Comparison of ENCODE assay signal across 29 cellular contexts in the genomic region with DNA sequence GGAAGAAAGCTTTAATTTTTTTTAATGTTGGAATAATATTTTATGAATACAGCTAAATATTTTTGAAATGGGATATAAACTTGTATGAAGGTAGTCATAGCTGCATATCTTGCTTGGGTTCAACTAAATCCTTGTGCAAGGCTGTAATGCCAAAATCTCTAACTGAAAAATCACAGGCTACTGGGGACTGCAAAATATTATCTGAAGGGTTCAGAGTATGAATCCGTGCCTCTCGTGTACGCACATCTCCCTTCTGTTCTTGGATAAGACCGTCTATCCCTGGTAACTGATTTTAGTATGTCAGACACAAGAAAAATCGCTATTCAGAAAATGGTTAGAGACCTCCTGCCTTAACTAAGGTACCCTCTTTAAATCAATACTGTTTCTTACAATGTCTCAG.
"Had no signal": no experiment of that assay in that cellular context is flagged by ENCODE, and none has a peak within 500 bp of the region (broad histone marks: within the 10 kb centered on the region; RNA-seq: fewer than 3 reads in every experiment).

No MANE protein-coding gene starts in this region.

- H3K27me3 ChIP-seq: neutrophil, pancreas, right lobe of liver, sigmoid colon, suprapubic skin, testis, tibial artery, transverse colon, upper lobe of right lung, uterus had no signal

- H3K4me1 ChIP-seq: testis, transverse colon, uterus had no signal

- H3K36me3 ChIP-seq: neutrophil, pancreas, sigmoid colon, suprapubic skin, transverse colon, upper lobe of right lung, uterus had no signal

- H3K9me3 ChIP-seq: neutrophil, pancreas, right lobe of liver, sigmoid colon, suprapubic skin, testis, tibial artery, transverse colon, upper lobe of right lung, uterus had no signal

- ATAC-seq: naive thymus-derived CD8-positive, alpha-beta T cell; natural killer cell treated with Interleukin-12 subunit alpha and Interleukin-12 subunit beta and Interleukin-15 and Interleukin-18, amount 100 ng/mL, for 72 hours; pancreas; right cardiac atrium; right lobe of liver; stimulated activated memory B cell treated with anti-CD40 and anti-IgM and Interleukin-4, amounts not matched to agents 10 μg/mL and 1 μg/mL and 100 μg/mL, for 72 hours; stimulated activated naive CD8-positive, alpha-beta T cell treated with anti-CD3 and anti-CD28 coated beads, Interleukin-15, amount 100 ng/mL, for 72 hours; stimulated activated naive CD8-positive, alpha-beta T cell treated with anti-CD3 and anti-CD28 coated beads, Interleukin-15, Interleukin-2, amounts not matched to agents 100 U/mL and 50 U/mL, for 24 hours; upper lobe of right lung had no signal

- H3K4me3 ChIP-seq: pancreas, right lobe of liver, sigmoid colon, suprapubic skin, testis, tibial artery, transverse colon, upper lobe of right lung, uterus had no signal

- DNase-seq: naive B cell; naive thymus-derived CD8-positive, alpha-beta T cell; nephron progenitor cell; nucleus accumbens; pancreas; posterior cingulate gyrus; retina; right cardiac atrium; right lobe of liver; sigmoid colon; small intestine; stimulated activated CD4-positive, alpha-beta T cell treated with anti-CD3 and anti-CD28 coated beads, Interleukin-15, amount 100 ng/mL, for 24 hours; stimulated activated CD4-positive, alpha-beta T cell treated with anti-CD3 and anti-CD28 coated beads, Interleukin-2, amount 100 ng/mL, for 24 hours; stimulated activated CD4-positive, alpha-beta T cell treated with anti-CD3 and anti-CD28 coated beads, Interleukin-2, amount 100 ng/mL, for 48 hours; stimulated activated CD4-positive, alpha-beta T cell treated with anti-CD3 and anti-CD28 coated beads, Interleukin-4, amount 100 ng/mL, for 24 hours; stimulated activated CD8-positive, alpha-beta memory T cell treated with anti-CD3 and anti-CD28 coated beads, Interleukin-4, amount 100 ng/mL, for 48 hours; stimulated activated naive CD4-positive, alpha-beta T cell; stimulated activated naive CD8-positive, alpha-beta T cell treated with anti-CD3 and anti-CD28 coated beads, Interleukin-15, amount 100 ng/mL, for 72 hours; stimulated activated naive CD8-positive, alpha-beta T cell treated with anti-CD3 and anti-CD28 coated beads, Interleukin-15, Interleukin-2, amounts not matched to agents 100 U/mL and 50 U/mL, for 24 hours; substantia nigra; testis; tibial artery; transverse colon; upper lobe of right lung; uterus had no signal

- H3K27ac ChIP-seq: neutrophil, pancreas, right lobe of liver, sigmoid colon, suprapubic skin, testis, tibial artery, transverse colon, upper lobe of right lung, uterus had no signal
